In the genomic region with DNA sequence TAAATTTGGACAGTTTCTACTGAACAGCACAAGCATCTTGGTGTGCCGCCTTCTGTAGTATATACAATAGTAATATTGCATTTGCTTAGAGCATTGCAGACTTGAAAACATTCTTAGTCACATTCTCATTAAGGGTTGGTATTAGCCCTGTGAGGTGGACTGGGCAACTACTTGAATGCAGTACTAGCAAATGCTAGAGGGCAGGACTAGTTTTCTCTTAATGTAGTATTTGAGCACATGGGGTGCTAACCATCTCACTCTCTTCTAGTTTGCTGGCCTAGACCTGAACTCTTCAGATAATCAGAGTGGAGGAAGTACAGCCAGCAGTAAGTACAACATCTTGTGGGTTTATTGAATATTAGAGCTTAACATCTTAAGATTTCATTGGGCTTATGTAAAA, we compare ENCODE assay signal across 8 cellular contexts. TPM values are rescaled to one million over a fixed set of nuclear protein-coding genes. Genes with fewer than 3 reads are reported as not detected.
DNase-seq lines count a peak whose midpoint lies in the region; ATAC-seq, FAIRE-seq and TF ChIP-seq lines count a peak whose summit lies in the region.

No MANE protein-coding gene starts in this region.

- H2BK5ac ChIP-seq in neuronal stem cell (ENCODE audit: low read length): no peak overlapping the region

- H3K79me1 ChIP-seq in neuronal stem cell (ENCODE audit: low read depth, low read length): no peaks in the 10 kb centered on the region

- peaks cover 47% of the 10 kb centered on the region for H4K20me1 ChIP-seq in DOHH2 (ENCODE audit: control insufficient read depth, insufficient read depth, low read depth, low read length)
- H4K20me1 ChIP-seq in OCI-LY1 (ENCODE audit: insufficient read depth, low read length): no peaks in the 10 kb centered on the region
- peaks cover 69% of the 10 kb centered on the region for H4K20me1 ChIP-seq in osteoblast (ENCODE audit: insufficient read depth, low read length)

- H3K4me1 ChIP-seq in DOHH2 (ENCODE audit: control insufficient read depth, low read length) (peaks cover 29% of the 10 kb centered on the region), OCI-LY1 (ENCODE audit: insufficient read depth, low read length, severe bottlenecking) (peaks cover 32% of the 10 kb centered on the region), endocrine pancreas (ENCODE audit: control insufficient read depth, insufficient read depth, low read length) (peaks cover 4% of the 10 kb centered on the region), osteoblast (ENCODE audit: insufficient read depth, low read length) (peaks cover 22% of the 10 kb centered on the region), pancreas (peaks cover 13 to 32% (median 21%) of the 10 kb centered on the region in 3 donors), neuronal stem cell (ENCODE audit: control insufficient read depth in 2 of 2, insufficient read depth in 1 of 2, low read depth in 1 of 2, low read length in 2 of 2) (peaks cover 0 to 2% of the 10 kb centered on the region in 2 donors)

- no peak overlapping the region for H2BK12ac ChIP-seq in neuronal stem cell (ENCODE audit: low read length)

- no peak overlapping the region for H2BK120ac ChIP-seq in neuronal stem cell (ENCODE audit: low read depth, low read length)

- intact Hi-C loops in pancreas (cut with DNase I): no loop called here

- H3K9me3 ChIP-seq in DOHH2 (ENCODE audit: control insufficient read depth, insufficient read depth, low read length) (no peaks in the 10 kb centered on the region), OCI-LY1 (ENCODE audit: low read length) (no peaks in the 10 kb centered on the region), endocrine pancreas (ENCODE audit: control insufficient read depth, low read length) (no peaks in the 10 kb centered on the region), osteoblast (ENCODE audit: low read depth, low read length) (no peaks in the 10 kb centered on the region), pancreas (no peaks in the 10 kb centered on the region), neuronal stem cell (replicated peaks in 1 of 2; ENCODE audit: control insufficient read depth in 2 of 2, insufficient read depth in 1 of 2, low read depth in 1 of 2, low read length in 2 of 2) (no peaks in the 10 kb centered on the region)

- H3K27ac ChIP-seq in DOHH2 (ENCODE audit: low read depth, low read length) (no peak overlapping the region), OCI-LY1 (ENCODE audit: low read depth, low read length, poor library complexity, severe bottlenecking) (no peak overlapping the region), osteoblast (ENCODE audit: low read depth, low read length) (no peak overlapping the region), pancreas (no peak overlapping the region), neuronal stem cell (replicated peaks; ENCODE audit: low read length) (no peak overlapping the region)

- no peak overlapping the region for H4K91ac ChIP-seq in neuronal stem cell (ENCODE audit: low read depth, low read length, poor library complexity)

- H3K14ac ChIP-seq in neuronal stem cell (ENCODE audit: low read length): no peak overlapping the region

- H3K4me2 ChIP-seq in DOHH2 (ENCODE audit: low read length) (peak overlapping the region; percentile 80), OCI-LY1 (ENCODE audit: low read length) (peak overlapping the region; percentile 95), osteoblast (ENCODE audit: insufficient read depth, low read length) (peak overlapping the region; percentile 87), neuronal stem cell (ENCODE audit: insufficient read depth, low read length, poor library complexity, severe bottlenecking) (no peak overlapping the region)

- no peak overlapping the region for H2BK15ac ChIP-seq in neuronal stem cell (ENCODE audit: low read length)

- peak overlapping the region; percentile 96 for H3K4me3 ChIP-seq in DOHH2 (ENCODE audit: low read length)
- peak overlapping the region; percentile 100 for H3K4me3 ChIP-seq in OCI-LY1 (ENCODE audit: low read depth, low read length, poor library complexity, severe bottlenecking)
- peak overlapping the region; percentile 95 for H3K4me3 ChIP-seq in endocrine pancreas (ENCODE audit: control insufficient read depth, insufficient read depth, low read length)
- H3K4me3 ChIP-seq in osteoblast (ENCODE audit: insufficient read depth, low read length): peak overlapping the region; percentile 98
- H3K4me3 ChIP-seq in pancreas: peak overlapping the region in 2 of 4 donors; percentile 91 to 93
- peak overlapping the region in 1 of 2 donors; percentile 80 for H3K4me3 ChIP-seq in neuronal stem cell (ENCODE audit: low read length in 2 of 2)

- FAIRE-seq in pancreas (lab: Jason Lieb, UNC): no peak

- peaks cover 78% of the 10 kb centered on the region for H3K36me3 ChIP-seq in DOHH2 (ENCODE audit: control insufficient read depth, low read length)
- H3K36me3 ChIP-seq in OCI-LY1 (ENCODE audit: insufficient read depth, low read length): peaks cover 75% of the 10 kb centered on the region
- no peaks in the 10 kb centered on the region for H3K36me3 ChIP-seq in endocrine pancreas (ENCODE audit: control insufficient read depth, insufficient read depth, low read length)
- H3K36me3 ChIP-seq in osteoblast (ENCODE audit: insufficient read depth, low read length): peaks cover 39% of the 10 kb centered on the region
- peaks cover 0 to 30% (median 4%) of the 10 kb centered on the region in 3 donors for H3K36me3 ChIP-seq in pancreas
- H3K36me3 ChIP-seq in neuronal stem cell (replicated peaks in 1 of 2; ENCODE audit: control insufficient read depth in 2 of 2, insufficient read depth in 2 of 2, low read length in 2 of 2): peaks cover 1 to 64% of the 10 kb centered on the region in 2 donors

- H3K9me2 ChIP-seq in DOHH2 (replicated peaks; ENCODE audit: control insufficient read depth, low read length) (no peaks in the 10 kb centered on the region), OCI-LY1 (ENCODE audit: low read depth, low read length) (no peaks in the 10 kb centered on the region)

- no peak overlapping the region for H2AK5ac ChIP-seq in neuronal stem cell (ENCODE audit: low read depth, low read length)

- ATAC-seq in pancreas (no peak), HG03521 (IDR thresholded peaks at IDR 0.05; ENCODE audit: unreplicated experiment) (no peak), HG03097 (IDR thresholded peaks at IDR 0.05; ENCODE audit: low FRiP score, unreplicated experiment) (no peak)

- H3K79me2 ChIP-seq in DOHH2 (ENCODE audit: control insufficient read depth, low read length) (peaks cover 87% of the 10 kb centered on the region), OCI-LY1 (ENCODE audit: insufficient read depth, low read length) (peaks cover 76% of the 10 kb centered on the region), osteoblast (ENCODE audit: insufficient read depth, low read length) (peaks cover 81% of the 10 kb centered on the region)

- WGBS in pancreas, 2 donors: 26 to 75% methylated on average over 1 of the region's 1 CpG
- WGBS in neuronal stem cell (ENCODE audit: extremely low coverage in 2 of 2, insufficient read length in 2 of 2, insufficient replicate concordance in 1 of 2), 2 donors: no CpG with 5 or more reads among the region's 1 CpG

- H2AFZ ChIP-seq in OCI-LY1 (ENCODE audit: low read length): no peak overlapping the region
- H2AFZ ChIP-seq in osteoblast (ENCODE audit: low read length): no peak overlapping the region
- no peak overlapping the region for H2AFZ ChIP-seq in neuronal stem cell (ENCODE audit: low read length)

- DNase-seq in osteoblast (ENCODE audit: insufficient read length, low spot score, missing footprints) (no peak), pancreas (no peak), neuronal stem cell (ENCODE audit: low spot score) (no peak)

- H3K9ac ChIP-seq in OCI-LY1 (ENCODE audit: low read length) (peak overlapping the region; percentile 100; the same call in 1 of the 2 replicates), endocrine pancreas (ENCODE audit: control insufficient read depth, insufficient read depth, low read length) (no peak overlapping the region), neuronal stem cell (ENCODE audit: low read depth, low read length, poor library complexity) (no peak overlapping the region)

- H3K23ac ChIP-seq in neuronal stem cell (ENCODE audit: low read depth, low read length, poor library complexity): no peak overlapping the region

- H3K4ac ChIP-seq in neuronal stem cell (ENCODE audit: low read length): no peak overlapping the region

- H3K18ac ChIP-seq in neuronal stem cell (ENCODE audit: low read length): no peak overlapping the region

- H3K27me3 ChIP-seq in DOHH2 (ENCODE audit: control insufficient read depth, low read length): no peaks in the 10 kb centered on the region
- no peaks in the 10 kb centered on the region for H3K27me3 ChIP-seq in OCI-LY1 (ENCODE audit: insufficient read depth, low read length)
- H3K27me3 ChIP-seq in endocrine pancreas (ENCODE audit: control insufficient read depth, insufficient read depth, low read length): no peaks in the 10 kb centered on the region
- H3K27me3 ChIP-seq in osteoblast (ENCODE audit: insufficient read depth, low read length): no peaks in the 10 kb centered on the region
- H3K27me3 ChIP-seq in pancreas: no peaks in the 10 kb centered on the region
- no peaks in the 10 kb centered on the region for H3K27me3 ChIP-seq in neuronal stem cell (ENCODE audit: control insufficient read depth in 3 of 3, insufficient read depth in 3 of 3, low read depth in 1 of 3, low read length in 3 of 3)

- no peak for TF ChIP-seq CTCF in DOHH2 (IDR thresholded peaks at IDR 0.05; ENCODE audit: low read depth, low read length, poor library complexity, severe bottlenecking)
- no peak for TF ChIP-seq CTCF in OCI-LY1 (IDR thresholded peaks at IDR 0.05; ENCODE audit: low read length)
- TF ChIP-seq CTCF in osteoblast (IDR thresholded peaks at IDR 0.05; ENCODE audit: extremely low read depth, low read depth, low read length): no peak
- no peak for TF ChIP-seq CTCF in pancreas (IDR thresholded peaks at IDR 0.05)

- peaks cover 31% of the 10 kb centered on the region for H3F3A ChIP-seq in DOHH2 (ENCODE audit: control insufficient read depth, insufficient read depth)
- no peaks in the 10 kb centered on the region for H3F3A ChIP-seq in OCI-LY1 (ENCODE audit: insufficient read depth, low read length)

- H4K8ac ChIP-seq in neuronal stem cell (ENCODE audit: low read depth, low read length): no peak overlapping the region

RNA-seq across cellular contexts. Expression of a gene that starts 3.2 kb away (rescaled TPM):
- total RNA-seq in osteoblast (160 and 203 TPM in 2 replicates), pancreas (100 to 1,000 TPM in 3 of 6 donors, 10 to 100 TPM in 3; 53.2 to 142 (median 102) TPM)
- polyA plus RNA-seq in pancreas: 10 to 100 TPM; 23.2 to 72.0 TPM
- 134 TPM for polyA plus RNA-seq in neuronal stem cell (2013, experiment 1 of 2)
- polyA plus RNA-seq in neuronal stem cell (2013, experiment 2 of 2): 134 TPM
